Comparison of ENCODE assay signal across 16 cellular contexts in the genomic region with DNA sequence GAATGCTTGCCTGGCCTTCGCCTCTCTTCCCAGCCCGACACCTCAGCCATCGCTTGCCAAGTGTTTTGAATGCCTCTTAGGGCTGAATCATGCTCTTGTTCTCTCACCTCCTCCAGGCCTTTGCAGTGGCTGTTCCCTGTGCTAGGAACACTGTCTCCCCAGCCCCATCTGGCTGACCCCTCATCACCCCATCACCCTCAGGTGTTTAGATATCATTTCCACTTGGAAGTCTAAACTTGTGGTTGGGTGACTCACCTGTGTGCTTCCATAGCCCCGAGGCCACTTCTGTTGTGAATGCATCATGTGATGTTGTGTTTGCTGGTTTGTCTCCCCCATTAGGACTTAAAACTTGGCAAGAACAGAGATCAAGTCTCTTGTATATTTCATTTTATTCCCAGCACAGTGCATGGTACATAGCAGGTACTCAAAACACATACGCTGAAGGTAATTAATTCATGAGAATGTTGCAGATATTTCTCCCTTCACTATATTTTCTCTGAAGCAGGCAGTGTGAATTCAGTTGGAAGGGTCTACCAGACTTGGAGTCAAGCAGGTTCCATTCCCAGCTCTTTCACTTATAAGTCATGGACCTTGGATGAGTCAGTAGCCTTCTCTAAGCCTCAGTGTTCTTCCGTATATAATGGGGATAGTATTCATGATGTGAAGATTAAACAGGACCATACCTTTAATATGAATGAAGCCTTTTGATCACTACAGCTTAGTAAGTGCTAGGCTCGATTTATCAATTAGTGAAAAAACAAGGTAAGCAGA.
A peak's percentile ranks its signal among the peaks of the same experiment; 100 is the strongest.
DNase-seq lines count a peak whose midpoint lies in the region; ATAC-seq and TF ChIP-seq lines count a peak whose summit lies in the region.
"Had no signal": no experiment of that assay in that cellular context is flagged by ENCODE, and none has a peak within 500 bp of the region (broad histone marks: within the 10 kb centered on the region; RNA-seq: fewer than 3 reads in every experiment).

No MANE protein-coding gene starts in this region.

- BruUV-seq in PC-9 (replicated peaks; lab: Mats Ljungman, UMichigan), result no TSS peak

- H4K20me1 ChIP-seq in PC-9 (ENCODE audit: insufficient read depth) (no peaks in the 10 kb centered on the region), GM23248 (ENCODE audit: insufficient read depth) (no peaks in the 10 kb centered on the region)

- CTCF ChIA-PET in PC-9 (lab: Charles Lee), result no interaction called here

- H3K4me1 ChIP-seq in PC-9 (replicated peaks; ENCODE audit: insufficient read depth) (peaks cover 32% of the 10 kb centered on the region), GM23248 (ENCODE audit: insufficient read depth) (peaks cover 3% of the 10 kb centered on the region; the same call in 1 of the 2 replicates)

- no peaks in the 10 kb centered on the region for H3K79me2 ChIP-seq in PC-9 (ENCODE audit: low read depth)
- no peaks in the 10 kb centered on the region for H3K79me2 ChIP-seq in GM23248 (ENCODE audit: insufficient read depth)

- H3K9me3 Mint-ChIP-seq in HFFc6, result no peaks in the 10 kb centered on the region
- H3K9me3 Mint-ChIP-seq: activated T-helper 2 cell treated with anti-CD3 and anti-CD28 coated beads, Interferon-gamma antibody, Interleukin-2, Interleukin-4, amounts not matched to agents 10 μg/mL and 5 μg/mL and 100 μg/mL, durations not matched to agents 14 hours and 24 hours and 36 hours; effector memory CD8-positive, alpha-beta T cell; T-helper 1 cell treated with Interleukin-12 subunit alpha and Interleukin-12 subunit beta and Interleukin-4 antibody, amounts not matched to agents 30 μg/mL and 1 μg/mL, for 36 hours had no signal

- peaks cover 3% of the 10 kb centered on the region for H3K27me3 Mint-ChIP-seq in HFFc6 (ENCODE audit: insufficient read depth)
- H3K27me3 Mint-ChIP-seq: effector memory CD8-positive, alpha-beta T cell had no signal

- peak overlapping the region; percentile 63 for H3K27ac ChIP-seq in PC-9
- H3K27ac ChIP-seq in GM23248, result no peak overlapping the region

- H3K9me2 ChIP-seq in PC-9 (ENCODE audit: insufficient read depth), result no peaks in the 10 kb centered on the region
- no peaks in the 10 kb centered on the region for H3K9me2 ChIP-seq in GM23248 (ENCODE audit: insufficient read depth)

- H3K9me3 ChIP-seq in PC-9 (ENCODE audit: insufficient read depth, low read depth), result no peaks in the 10 kb centered on the region
- H3K9me3 ChIP-seq in GM23248 (ENCODE audit: low read depth), result no peaks in the 10 kb centered on the region
- H3K9me3 ChIP-seq: MG63 had no signal

- ATAC-seq in GM21528 (IDR thresholded peaks at IDR 0.05; ENCODE audit: low FRiP score, unreplicated experiment), result no peak
- ATAC-seq: activated CD4-positive, CD25-positive, alpha-beta regulatory T cell treated with anti-CD3 and anti-CD28 coated beads, Interleukin-2, amount 50 U/mL, for 24 hours; effector memory CD8-positive, alpha-beta T cell had no signal

- H3K4me3 ChIP-seq in PC-9 (no peak overlapping the region), epithelial cell of esophagus (ENCODE audit: low read length) (no peak overlapping the region), GM23248 (no peak overlapping the region)
- H3K4me3 ChIP-seq: MG63, smooth muscle cell had no signal

- intact Hi-C loops in PC-9 (cut with micrococcal nuclease; ENCODE audit: unreplicated experiment), result loop anchor here (1.0 kb wide), 3 partner anchors 65 to 103 kb away; a partner anchor contains a TSS

- DNase-seq in HFFc6 (peak; percentile 4), PC-9 (peak; percentile 89 to 99), epithelial cell of esophagus (ENCODE audit: low read depth) (peak; percentile 82), NCI-H1694 (lab: John Stamatoyannopoulos, UW) (no peak), GM23248 (no peak), NK-92 (lab: John Stamatoyannopoulos, UW; ENCODE audit: unreplicated experiment) (no peak)
- DNase-seq: DMS53; effector memory CD8-positive, alpha-beta T cell; MG63; NCI-H2107; NCI-H748 treated with DMSO at 0.1 percent for 48 hours had no signal

- peaks cover 17% of the 10 kb centered on the region for H3K4me1 Mint-ChIP-seq in HFFc6 (ENCODE audit: low read depth)

- H3K36me3 ChIP-seq in PC-9 (ENCODE audit: low read depth) (no peaks in the 10 kb centered on the region), GM23248 (ENCODE audit: low read depth) (no peaks in the 10 kb centered on the region)
- H3K36me3 ChIP-seq: MG63 had no signal

- no peak for TF ChIP-seq CTCF in HFFc6 (IDR thresholded peaks at IDR 0.05)
- TF ChIP-seq CTCF in PC-9 (conservative IDR thresholded peaks at IDR 0.05), result no peak; the same call in 1 of the 2 replicates
- no peak for TF ChIP-seq CTCF in epithelial cell of esophagus (IDR thresholded peaks at IDR 0.05; ENCODE audit: insufficient read depth, low read depth, low read length, missing control alignments)

- H3K4me2 ChIP-seq in PC-9 (peak overlapping the region; percentile 47), GM23248 (ENCODE audit: unreplicated experiment) (no peak overlapping the region)
- H3K4me2 ChIP-seq: smooth muscle cell had no signal

- H3K36me3 Mint-ChIP-seq in HFFc6 (ENCODE audit: low read depth), result no peaks in the 10 kb centered on the region

- no peaks in the 10 kb centered on the region for H3K27me3 ChIP-seq in PC-9 (ENCODE audit: insufficient read depth, low read depth)
- H3K27me3 ChIP-seq in GM23248 (replicated peaks; ENCODE audit: insufficient read depth), result no peaks in the 10 kb centered on the region
- H3K27me3 ChIP-seq: MG63 had no signal

- POLR2A ChIA-PET in PC-9 (lab: Charles Lee; ENCODE audit: unreplicated experiment), result interaction anchor here (0.6 kb wide), 1 partner anchor 116 kb away, joined by 3 read pairs; no protein-coding TSS in a partner anchor

- H2AFZ ChIP-seq in PC-9 (no peak overlapping the region), GM23248 (no peak overlapping the region)

- no peak overlapping the region for H3K4me3 Mint-ChIP-seq in HFFc6
- H3K4me3 Mint-ChIP-seq: effector memory CD8-positive, alpha-beta T cell; T-helper 1 cell treated with Interleukin-12 subunit alpha and Interleukin-12 subunit beta and Interleukin-4 antibody, amounts not matched to agents 30 μg/mL and 1 μg/mL, for 36 hours had no signal

- H3F3A ChIP-seq in PC-9 (ENCODE audit: insufficient read depth, low read depth) (peaks cover 29% of the 10 kb centered on the region), GM23248 (ENCODE audit: insufficient read depth) (0 out of 2 replicates have a peak, but pooled peaks cover 4% of the 10 kb centered on the region)

- no peak overlapping the region for H3K27ac Mint-ChIP-seq in HFFc6
- H3K27ac Mint-ChIP-seq: activated T-helper 2 cell treated with anti-CD3 and anti-CD28 coated beads, Interferon-gamma antibody, Interleukin-2, Interleukin-4, amounts not matched to agents 10 μg/mL and 5 μg/mL and 100 μg/mL, durations not matched to agents 14 hours and 24 hours and 36 hours; effector memory CD8-positive, alpha-beta T cell; T-helper 1 cell treated with Interleukin-12 subunit alpha and Interleukin-12 subunit beta and Interleukin-4 antibody, amounts not matched to agents 30 μg/mL and 1 μg/mL, for 36 hours had no signal

- no peak overlapping the region for H3K9ac ChIP-seq in GM23248

- 74 to 77% methylated on average over 7 of the region's 7 CpGs for WGBS in GM23248 (ENCODE audit: low coverage in 1 of 2, low lambda C conversion rate in 2 of 2, missing lambda C conversion rate in 2 of 2), 2 experiments

- in situ Hi-C loops in GM23248 (cut with MboI), result no loop called here

Comparison
In these comparisons a context has a peak if more than half of its experiments do, and no peak if none do; other contexts are left out.
1. DNase-seq: peak in HFFc6 (single experiment), PC-9 (2 of 2) and epithelial cell of esophagus (single experiment); none in NCI-H1694 (single experiment), GM23248 (single experiment) and NK-92 (single experiment).